1 cellular context compared by ENCODE assay signal in the genomic region with DNA sequence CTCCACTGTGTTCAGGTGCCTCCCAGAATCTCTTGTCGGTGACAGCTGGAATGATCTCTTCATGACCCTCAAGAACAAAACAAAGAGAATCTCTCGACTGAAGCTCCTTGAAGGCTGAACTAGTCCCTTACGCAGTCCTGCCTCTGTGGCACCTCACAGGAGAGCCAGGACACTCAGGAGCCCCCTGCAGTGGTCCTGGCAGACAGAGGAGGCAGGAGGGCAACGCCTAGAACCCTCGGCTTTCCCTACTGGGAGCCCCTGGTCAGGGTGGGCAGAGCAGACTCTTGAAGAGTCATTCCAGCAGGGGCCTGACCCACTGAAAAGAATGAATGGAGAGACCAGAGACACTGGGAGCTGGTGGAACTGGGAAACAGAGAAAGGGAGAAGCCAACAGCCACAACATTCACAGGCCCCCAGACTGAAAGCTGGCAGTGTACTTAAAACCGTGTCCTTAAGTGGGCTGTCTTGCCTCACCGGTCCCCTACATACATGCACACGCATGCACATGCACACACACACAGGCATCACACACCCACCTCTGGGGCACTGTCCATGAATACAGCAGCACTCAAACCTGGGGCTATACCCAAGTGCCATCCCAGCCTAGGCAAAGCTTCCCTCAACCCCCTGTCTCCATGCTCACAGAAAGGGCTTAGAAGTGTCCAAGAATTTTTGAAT.
TF ChIP-seq lines count a peak whose summit lies in the region.

No MANE protein-coding gene starts in this region.

TF ChIP-seq in IMR-90, 13 proteins besides CTCF, POLR2A, EP300 and RAD21 (continued from another document):
- TF ChIP-seq, protein P1, sequence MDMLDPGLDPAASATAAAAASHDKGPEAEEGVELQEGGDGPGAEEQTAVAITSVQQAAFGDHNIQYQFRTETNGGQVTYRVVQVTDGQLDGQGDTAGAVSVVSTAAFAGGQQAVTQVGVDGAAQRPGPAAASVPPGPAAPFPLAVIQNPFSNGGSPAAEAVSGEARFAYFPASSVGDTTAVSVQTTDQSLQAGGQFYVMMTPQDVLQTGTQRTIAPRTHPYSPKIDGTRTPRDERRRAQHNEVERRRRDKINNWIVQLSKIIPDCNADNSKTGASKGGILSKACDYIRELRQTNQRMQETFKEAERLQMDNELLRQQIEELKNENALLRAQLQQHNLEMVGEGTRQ (IDR thresholded peaks at IDR 0.05; ENCODE audit: low read depth, low read length) = no peak
- TF ChIP-seq CEBPB (IDR thresholded peaks at IDR 0.05; ENCODE audit: low read depth, low read length) (no peak), MAFK (IDR thresholded peaks at IDR 0.05; ENCODE audit: low read depth, low read length) (no peak), NFE2L2 (IDR thresholded peaks at IDR 0.05; ENCODE audit: low read depth, low read length) (no peak), BHLHE40 (IDR thresholded peaks at IDR 0.05; ENCODE audit: low read depth, low read length) (no peak), MAZ (IDR thresholded peaks at IDR 0.05; ENCODE audit: borderline replicate concordance, low read depth, low read length) (no peak), RFX5 (IDR thresholded peaks at IDR 0.05; ENCODE audit: low read depth, low read length) (no peak), RCOR1 (IDR thresholded peaks at IDR 0.05; ENCODE audit: insufficient replicate concordance, low read length) (no peak)
- TF ChIP-seq, protein P2, sequence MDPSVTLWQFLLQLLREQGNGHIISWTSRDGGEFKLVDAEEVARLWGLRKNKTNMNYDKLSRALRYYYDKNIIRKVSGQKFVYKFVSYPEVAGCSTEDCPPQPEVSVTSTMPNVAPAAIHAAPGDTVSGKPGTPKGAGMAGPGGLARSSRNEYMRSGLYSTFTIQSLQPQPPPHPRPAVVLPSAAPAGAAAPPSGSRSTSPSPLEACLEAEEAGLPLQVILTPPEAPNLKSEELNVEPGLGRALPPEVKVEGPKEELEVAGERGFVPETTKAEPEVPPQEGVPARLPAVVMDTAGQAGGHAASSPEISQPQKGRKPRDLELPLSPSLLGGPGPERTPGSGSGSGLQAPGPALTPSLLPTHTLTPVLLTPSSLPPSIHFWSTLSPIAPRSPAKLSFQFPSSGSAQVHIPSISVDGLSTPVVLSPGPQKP (IDR thresholded peaks at IDR 0.05; ENCODE audit: borderline replicate concordance, low read depth, low read length) = no peak
